Comparison of ENCODE assay signal across 18 cellular contexts in the genomic region with DNA sequence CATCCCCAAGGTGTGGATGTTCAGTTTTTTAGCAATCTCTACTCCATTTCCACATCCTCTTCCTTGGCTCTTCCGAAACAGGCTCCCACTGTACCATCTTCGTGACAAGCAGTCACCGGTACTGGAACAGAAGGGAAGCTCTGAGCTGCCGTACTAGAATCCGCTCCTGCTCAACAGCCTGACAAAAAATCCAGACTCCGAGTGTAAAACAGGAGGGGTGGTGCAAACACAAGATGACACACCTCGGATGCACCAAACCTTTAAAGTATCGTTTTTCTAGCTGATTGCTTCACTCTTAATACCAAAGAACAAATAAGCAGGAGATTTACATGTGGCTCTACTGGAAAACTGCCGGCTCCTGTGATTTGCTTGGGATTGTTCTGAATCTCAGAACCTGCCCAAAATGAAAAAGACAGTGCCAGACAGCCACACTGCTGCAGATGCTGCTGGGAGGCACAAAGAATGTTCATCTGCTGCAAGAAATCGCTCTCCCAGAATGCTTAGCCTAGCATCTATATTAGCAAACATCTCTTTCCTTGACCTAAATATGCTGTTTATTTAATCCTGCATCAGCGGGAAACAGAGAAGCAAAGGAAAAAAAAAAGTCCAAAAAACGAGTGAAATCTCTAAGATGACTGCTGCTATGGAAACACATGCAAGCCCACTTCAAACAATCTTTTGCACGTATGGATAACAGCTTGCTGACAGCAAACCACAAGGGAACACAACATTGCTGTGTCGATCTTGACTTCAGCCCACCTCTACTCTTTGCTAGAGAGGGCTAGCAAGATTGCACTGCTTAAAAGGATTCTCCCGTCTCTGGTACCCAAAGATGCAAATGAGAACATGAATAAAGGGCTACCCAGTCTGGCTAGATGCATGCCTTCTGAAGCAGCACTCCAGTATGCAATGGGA. TPM values are rescaled to one million over a fixed set of nuclear protein-coding genes. Genes with fewer than 3 reads are reported as not detected.
A peak's percentile ranks its signal among the peaks of the same experiment; 100 is the strongest.
DNase-seq lines count a peak whose midpoint lies in the region; ATAC-seq and TF ChIP-seq lines count a peak whose summit lies in the region.
"Had no signal": no experiment of that assay in that cellular context is flagged by ENCODE, and none has a peak within 500 bp of the region (broad histone marks: within the 10 kb centered on the region; RNA-seq: fewer than 3 reads in every experiment).

No MANE protein-coding gene starts in this region.

- ATAC-seq in GM21447 (IDR thresholded peaks at IDR 0.05; ENCODE audit: unreplicated experiment) = no peak
- no peak for ATAC-seq in HG03139 (IDR thresholded peaks at IDR 0.05; ENCODE audit: unreplicated experiment)
- ATAC-seq: pancreas had no signal

- no peaks in the 10 kb centered on the region for H3K27me3 Mint-ChIP-seq in CD8-positive, alpha-beta memory T cell
- H3K27me3 Mint-ChIP-seq: activated CD4-positive, alpha-beta memory T cell treated with anti-CD3 and anti-CD28 coated beads, Interleukin-2, amount 10 ng/mL, durations not matched to agents 7 days and 5 days had no signal

- CTCF ChIA-PET in CD8-positive, alpha-beta memory T cell (lab: Charles Lee) = no interaction called here
- CTCF ChIA-PET in SK-N-SH (lab: Yijun Ruan, JAX) = interaction anchor here (1.1 kb wide), 1 partner anchor 18 kb away, joined by 3 read pairs; no protein-coding TSS in a partner anchor

- peak in 2 of 5 donors; percentile 36 to 72 for DNase-seq in CD8-positive, alpha-beta memory T cell
- DNase-seq in NCI-H69 (lab: John Stamatoyannopoulos, UW) = peak; percentile 46
- peak; percentile 26 for DNase-seq in retina
- no peak for DNase-seq in SHP77 treated with DMSO at 0.1 percent for 48 hours (lab: John Stamatoyannopoulos, UW)
- DNase-seq in SK-N-SH = no peak
- DNase-seq: activated CD4-positive, alpha-beta memory T cell treated with anti-CD3 and anti-CD28 coated beads, Interleukin-2, amount 10 ng/mL, durations not matched to agents 7 days and 5 days; activated effector memory CD4-positive, alpha-beta T cell treated with Interleukin-2 at 50 U/mL for 16 hours; endodermal cell; kidney; MG63; NCI-H2081; pancreas had no signal

- no peaks in the 10 kb centered on the region for H3K27me3 ChIP-seq in CD8-positive, alpha-beta memory T cell (ENCODE audit: insufficient read depth, low read length, poor library complexity, severe bottlenecking)
- no peaks in the 10 kb centered on the region for H3K27me3 ChIP-seq in endocrine pancreas (ENCODE audit: control insufficient read depth, insufficient read depth, low read length)
- no peaks in the 10 kb centered on the region for H3K27me3 ChIP-seq in SK-N-SH (ENCODE audit: insufficient read depth)
- H3K27me3 ChIP-seq: MG63, pancreas, SJSA1 had no signal

- TF ChIP-seq EP300 in SK-N-SH (IDR thresholded peaks at IDR 0.05; ENCODE audit: borderline replicate concordance in 1 of 2, low read depth in 1 of 2, low read length in 1 of 2) = no peak

- H3K4me3 Mint-ChIP-seq in CD8-positive, alpha-beta memory T cell = peak overlapping the region in 6 of 7 donors; percentile 44 to 73 (median 53)
- H3K4me3 Mint-ChIP-seq: activated CD4-positive, alpha-beta memory T cell treated with anti-CD3 and anti-CD28 coated beads, Interleukin-2, amount 10 ng/mL, durations not matched to agents 7 days and 5 days; endodermal cell; mesothelial cell of epicardium had no signal

- no peaks in the 10 kb centered on the region for H3K9me3 Mint-ChIP-seq in CD8-positive, alpha-beta memory T cell
- H3K9me3 Mint-ChIP-seq: endodermal cell, mesothelial cell of epicardium had no signal

- TF ChIP-seq CTCF in SK-N-SH (IDR thresholded peaks at IDR 0.05) = no peak

- H3K79me2 ChIP-seq in SK-N-SH (ENCODE audit: insufficient read depth) = no peaks in the 10 kb centered on the region

- peaks cover 12% of the 10 kb centered on the region for H3F3A ChIP-seq in SK-N-SH (replicated peaks; ENCODE audit: insufficient read depth)

- POLR2A ChIA-PET in CD8-positive, alpha-beta memory T cell (lab: Charles Lee) = no interaction called here
- POLR2A ChIA-PET in SK-N-SH (lab: Yijun Ruan, JAX) = no interaction called here

- 82% methylated on average over 15 of the region's 15 CpGs for WGBS in SK-N-SH (ENCODE audit: low lambda C conversion rate)

- H4K20me1 ChIP-seq in SK-N-SH (ENCODE audit: insufficient read depth) = no peaks in the 10 kb centered on the region

- TF ChIP-seq RAD21 in SK-N-SH (IDR thresholded peaks at IDR 0.05; ENCODE audit: low read length) = no peak

- H3K9me2 ChIP-seq in SK-N-SH = no peaks in the 10 kb centered on the region

- no peaks in the 10 kb centered on the region for H3K36me3 ChIP-seq in CD8-positive, alpha-beta memory T cell (ENCODE audit: insufficient read depth, low read length)
- H3K36me3 ChIP-seq in endocrine pancreas (ENCODE audit: control insufficient read depth, insufficient read depth, low read length) (no peaks in the 10 kb centered on the region), SK-N-SH (replicated peaks in 1 of 2; ENCODE audit: control insufficient read depth in 1 of 2, insufficient read depth in 2 of 2, low read length in 1 of 2) (no peaks in the 10 kb centered on the region)
- H3K36me3 ChIP-seq: BLaER1 treated with 17β-estradiol and CSF1 and Interleukin-3, amounts not matched to agents 10 nM and 100 nM; MG63; pancreas; SJSA1 had no signal

- H3K4me1 ChIP-seq in CD8-positive, alpha-beta memory T cell (ENCODE audit: insufficient read depth, low read length) = peaks cover 35% of the 10 kb centered on the region
- H3K4me1 ChIP-seq in endocrine pancreas (ENCODE audit: control insufficient read depth, insufficient read depth, low read length) = peaks cover 6% of the 10 kb centered on the region
- H3K4me1 ChIP-seq in SK-N-SH (ENCODE audit: control insufficient read depth in 1 of 2, insufficient read depth in 2 of 2, low read depth in 1 of 2, low read length in 1 of 2) = peaks cover 0 to 6% of the 10 kb centered on the region in 2 experiments; a peak in 2 of 4 replicates
- H3K4me1 ChIP-seq: pancreas had no signal

- H3K9ac ChIP-seq in endocrine pancreas (ENCODE audit: control insufficient read depth, insufficient read depth, low read length) (no peak overlapping the region), SK-N-SH (no peak overlapping the region)
- H3K9ac ChIP-seq: BLaER1 treated with 17β-estradiol and CSF1 and Interleukin-3, amounts not matched to agents 10 nM and 100 nM had no signal

- H3K4me3 ChIP-seq in CD8-positive, alpha-beta memory T cell (ENCODE audit: low read length) = no peak overlapping the region
- peak overlapping the region; percentile 22 for H3K4me3 ChIP-seq in endocrine pancreas (ENCODE audit: control insufficient read depth, insufficient read depth, low read length)
- no peak overlapping the region for H3K4me3 ChIP-seq in SK-N-SH (ENCODE audit: low read depth in 2 of 2, low read length in 1 of 2)
- H3K4me3 ChIP-seq: BLaER1 treated with 17β-estradiol and CSF1 and Interleukin-3, amounts not matched to agents 10 nM and 100 nM; MG63; pancreas; SJSA1 had no signal

- H3K27ac Mint-ChIP-seq in CD8-positive, alpha-beta memory T cell = peak overlapping the region in 5 of 8 donors; percentile 54 to 86 (median 83)
- H3K27ac Mint-ChIP-seq: activated CD4-positive, alpha-beta memory T cell treated with anti-CD3 and anti-CD28 coated beads, Interleukin-2, amount 10 ng/mL, durations not matched to agents 7 days and 5 days; endodermal cell; mesothelial cell of epicardium had no signal

- H3K27ac ChIP-seq in CD8-positive, alpha-beta memory T cell (ENCODE audit: low read depth, low read length) = no peak overlapping the region
- no peak overlapping the region for H3K27ac ChIP-seq in SK-N-SH (ENCODE audit: low read depth in 2 of 2, low read length in 1 of 2)
- H3K27ac ChIP-seq: BLaER1 treated with 17β-estradiol and CSF1 and Interleukin-3, amounts not matched to agents 10 nM and 100 nM; pancreas; SJSA1 had no signal

- H3K4me1 Mint-ChIP-seq in CD8-positive, alpha-beta memory T cell = peaks cover 51 to 80% (median 71%) of the 10 kb centered on the region in 3 donors
- H3K4me1 Mint-ChIP-seq: endodermal cell had no signal

- no peaks in the 10 kb centered on the region for H3K9me3 ChIP-seq in CD8-positive, alpha-beta memory T cell (ENCODE audit: low read length)
- no peaks in the 10 kb centered on the region for H3K9me3 ChIP-seq in endocrine pancreas (ENCODE audit: control insufficient read depth, low read length)
- no peaks in the 10 kb centered on the region for H3K9me3 ChIP-seq in SK-N-SH
- H3K9me3 ChIP-seq: MG63, pancreas had no signal

- no peak overlapping the region for H3K4me2 ChIP-seq in SK-N-SH

- H3K36me3 Mint-ChIP-seq in CD8-positive, alpha-beta memory T cell = peaks cover 0 to 4% (median 0%) of the 10 kb centered on the region in 3 donors
- H3K36me3 Mint-ChIP-seq: mesothelial cell of epicardium had no signal

- H2AFZ ChIP-seq in SK-N-SH (ENCODE audit: low read depth) = no peak overlapping the region

TF ChIP-seq in SK-N-SH, 30 proteins besides CTCF, POLR2A, EP300 and RAD21:
- no peak for TF ChIP-seq FOXJ3 (CRISPR knock-in tag; IDR thresholded peaks at IDR 0.05)
- no peak for TF ChIP-seq JUND (IDR thresholded peaks at IDR 0.05)
- no peak for TF ChIP-seq NFIC (IDR thresholded peaks at IDR 0.05; ENCODE audit: borderline replicate concordance)
- TF ChIP-seq TCF12 (IDR thresholded peaks at IDR 0.05) = no peak
- TF ChIP-seq, protein P1, sequence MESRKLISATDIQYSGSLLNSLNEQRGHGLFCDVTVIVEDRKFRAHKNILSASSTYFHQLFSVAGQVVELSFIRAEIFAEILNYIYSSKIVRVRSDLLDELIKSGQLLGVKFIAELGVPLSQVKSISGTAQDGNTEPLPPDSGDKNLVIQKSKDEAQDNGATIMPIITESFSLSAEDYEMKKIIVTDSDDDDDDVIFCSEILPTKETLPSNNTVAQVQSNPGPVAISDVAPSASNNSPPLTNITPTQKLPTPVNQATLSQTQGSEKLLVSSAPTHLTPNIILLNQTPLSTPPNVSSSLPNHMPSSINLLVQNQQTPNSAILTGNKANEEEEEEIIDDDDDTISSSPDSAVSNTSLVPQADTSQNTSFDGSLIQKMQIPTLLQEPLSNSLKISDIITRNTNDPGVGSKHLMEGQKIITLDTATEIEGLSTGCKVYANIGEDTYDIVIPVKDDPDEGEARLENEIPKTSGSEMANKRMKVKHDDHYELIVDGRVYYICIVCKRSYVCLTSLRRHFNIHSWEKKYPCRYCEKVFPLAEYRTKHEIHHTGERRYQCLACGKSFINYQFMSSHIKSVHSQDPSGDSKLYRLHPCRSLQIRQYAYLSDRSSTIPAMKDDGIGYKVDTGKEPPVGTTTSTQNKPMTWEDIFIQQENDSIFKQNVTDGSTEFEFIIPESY (IDR thresholded peaks at IDR 0.05; ENCODE audit: borderline replicate concordance, low read depth) = no peak
- TF ChIP-seq YY1 (IDR thresholded peaks at IDR 0.05; ENCODE audit: low read depth) = no peak

RNA-seq across cellular contexts. Expression of a gene that starts 38.0 kb away (rescaled TPM):
- total RNA-seq in CD8-positive, alpha-beta memory T cell = 10 to 100 TPM; 35.4 to 38.9 TPM
- 23.9 TPM for polyA plus RNA-seq in CD8-positive, alpha-beta memory T cell
- polyA plus RNA-seq in SK-N-SH (2012; rRNA removed) = 16.6 and 17.9 TPM in 2 replicates
- 14.3 and 14.9 TPM in 2 replicates for polyA plus RNA-seq in SK-N-SH (2012; cell fraction: cytosol; rRNA removed)
- 18.5 and 22.2 TPM in 2 replicates for polyA plus RNA-seq in SK-N-SH (2012; cell fraction: nucleus; rRNA removed)

Comparison
In these comparisons a context has a peak if more than half of its experiments do, and no peak if none do; other contexts are left out.
1. DNase-seq: peak in NCI-H69 (single experiment) and retina (single experiment); none in SHP77 treated with DMSO at 0.1 percent for 48 hours (single experiment) and SK-N-SH (single experiment).